ENCODE assay signal across 9 cellular contexts in the genomic region with DNA sequence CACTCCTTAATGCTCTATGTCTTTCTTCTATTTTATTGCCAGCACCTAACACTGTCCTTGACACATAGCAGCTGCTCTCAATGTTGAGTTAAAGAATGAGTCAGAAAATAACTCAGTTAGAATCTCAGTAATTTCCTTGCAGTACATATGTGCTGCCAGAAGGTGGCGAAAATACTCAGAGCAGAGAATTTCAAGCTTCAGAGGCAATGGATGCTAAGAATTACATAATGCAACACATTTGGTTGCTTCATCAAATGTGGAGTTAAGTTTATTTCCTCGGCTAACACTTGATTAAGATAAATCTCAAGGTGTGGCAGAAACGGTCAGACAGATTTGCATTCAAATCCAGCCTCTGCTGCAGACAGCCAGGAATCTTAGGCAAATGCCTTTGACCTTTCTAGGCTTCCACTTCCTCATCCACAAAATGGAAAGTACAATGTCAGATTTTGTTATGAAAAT.
DNase-seq lines count a peak whose midpoint lies in the region; ATAC-seq and TF ChIP-seq lines count a peak whose summit lies in the region.
"Had no signal": no experiment of that assay in that cellular context is flagged by ENCODE, and none has a peak within 500 bp of the region (broad histone marks: within the 10 kb centered on the region; RNA-seq: fewer than 3 reads in every experiment).

No MANE protein-coding gene starts in this region.

- no peak overlapping the region for H3K4me3 ChIP-seq in BJ (ENCODE audit: low read depth, low read length)
- H3K4me3 ChIP-seq in lung: no peak overlapping the region

- no peak overlapping the region for H3K4me3 Mint-ChIP-seq in T-helper 17 cell
- H3K4me3 Mint-ChIP-seq: T-cell had no signal

- ATAC-seq in GM18520 (IDR thresholded peaks at IDR 0.05; ENCODE audit: unreplicated experiment) (peak; percentile 86), HG02970 (IDR thresholded peaks at IDR 0.05; ENCODE audit: low FRiP score, unreplicated experiment) (peak; percentile 83), T-helper 17 cell (peak; percentile 61), lung (ENCODE audit: insufficient read depth, low FRiP score) (peak; percentile 77)
- peak; percentile 67 for ATAC-seq in stimulated activated naive CD8-positive, alpha-beta T cell treated with anti-CD3 and anti-CD28 coated beads, Interleukin-15, Interleukin-2, amounts not matched to agents 100 U/mL and 50 U/mL, for 24 hours

- peak; percentile 57 for DNase-seq in BJ (ENCODE audit: low read depth)
- DNase-seq in NCI-H146 treated with DMSO at 0.1 percent for 48 hours (lab: John Stamatoyannopoulos, UW; ENCODE audit: unreplicated experiment): peak; percentile 5
- DNase-seq in T-helper 17 cell: peak in 1 of 3 donors; percentile 24
- peak; percentile 81 for DNase-seq in dermis blood vessel endothelial cell
- DNase-seq in lung (ENCODE audit: low spot score): peak; percentile 63
- peak; percentile 52 for DNase-seq in stimulated activated naive CD8-positive, alpha-beta T cell treated with anti-CD3 and anti-CD28 coated beads, Interleukin-15, Interleukin-2, amounts not matched to agents 100 U/mL and 50 U/mL, for 24 hours

- H3K36me3 ChIP-seq in BJ (ENCODE audit: control insufficient read depth, insufficient read depth, low read length) (no peaks in the 10 kb centered on the region), lung (ENCODE audit: control insufficient read depth in 2 of 2, insufficient read depth in 2 of 2, low read length in 2 of 2) (no peaks in the 10 kb centered on the region)

- CTCF ChIA-PET in BJ (lab: Yijun Ruan, JAX): interaction anchor here (0.6 to 6.6 kb wide), 12 partner anchors 9 to 209 kb away, joined by 3 to 98 read pairs (median 4); no protein-coding TSS in a partner anchor

- peaks cover 0 to 10% of the 10 kb centered on the region in 2 donors for H3K4me1 ChIP-seq in lung (ENCODE audit: control insufficient read depth in 2 of 2, insufficient read depth in 2 of 2, low read length in 2 of 2)

- no peak overlapping the region for H3K27ac ChIP-seq in lung (ENCODE audit: low read depth in 1 of 2, low read length in 1 of 2)

- no peaks in the 10 kb centered on the region for H3K27me3 Mint-ChIP-seq in T-helper 17 cell
- H3K27me3 Mint-ChIP-seq: T-cell had no signal

- TF ChIP-seq CTCF in BJ (IDR thresholded peaks at IDR 0.05; ENCODE audit: insufficient read depth, low read depth, low read length): peak; percentile 83
- TF ChIP-seq CTCF in lung (IDR thresholded peaks at IDR 0.05; ENCODE audit: control extremely low read depth, extremely low read depth): peak; percentile 55

- H3K9me3 ChIP-seq in T-helper 17 cell (ENCODE audit: control insufficient read depth, low read length, poor library complexity, severe bottlenecking) (no peaks in the 10 kb centered on the region), lung (ENCODE audit: control insufficient read depth in 2 of 2, insufficient read depth in 1 of 2, low read length in 1 of 2) (no peaks in the 10 kb centered on the region)

- no peak overlapping the region for H3K27ac Mint-ChIP-seq in T-helper 17 cell
- H3K27ac Mint-ChIP-seq: T-cell had no signal

- POLR2A ChIA-PET in BJ (lab: Charles Lee): no interaction called here

- H3K27me3 ChIP-seq in BJ (ENCODE audit: control insufficient read depth, insufficient read depth, low read length) (no peaks in the 10 kb centered on the region), lung (ENCODE audit: control insufficient read depth, insufficient read depth) (no peaks in the 10 kb centered on the region)

- peaks cover 6% of the 10 kb centered on the region for H3K4me1 Mint-ChIP-seq in T-helper 17 cell
- H3K4me1 Mint-ChIP-seq: T-cell had no signal

- no peaks in the 10 kb centered on the region for H3K36me3 Mint-ChIP-seq in T-helper 17 cell (ENCODE audit: low read depth)
- H3K36me3 Mint-ChIP-seq: T-cell had no signal

- WGBS in lung, 2 donors: 0 to 2% methylated on average over 3 of the region's 3 CpGs
